ENCODE assay signal across 8 cellular contexts in the genomic region with DNA sequence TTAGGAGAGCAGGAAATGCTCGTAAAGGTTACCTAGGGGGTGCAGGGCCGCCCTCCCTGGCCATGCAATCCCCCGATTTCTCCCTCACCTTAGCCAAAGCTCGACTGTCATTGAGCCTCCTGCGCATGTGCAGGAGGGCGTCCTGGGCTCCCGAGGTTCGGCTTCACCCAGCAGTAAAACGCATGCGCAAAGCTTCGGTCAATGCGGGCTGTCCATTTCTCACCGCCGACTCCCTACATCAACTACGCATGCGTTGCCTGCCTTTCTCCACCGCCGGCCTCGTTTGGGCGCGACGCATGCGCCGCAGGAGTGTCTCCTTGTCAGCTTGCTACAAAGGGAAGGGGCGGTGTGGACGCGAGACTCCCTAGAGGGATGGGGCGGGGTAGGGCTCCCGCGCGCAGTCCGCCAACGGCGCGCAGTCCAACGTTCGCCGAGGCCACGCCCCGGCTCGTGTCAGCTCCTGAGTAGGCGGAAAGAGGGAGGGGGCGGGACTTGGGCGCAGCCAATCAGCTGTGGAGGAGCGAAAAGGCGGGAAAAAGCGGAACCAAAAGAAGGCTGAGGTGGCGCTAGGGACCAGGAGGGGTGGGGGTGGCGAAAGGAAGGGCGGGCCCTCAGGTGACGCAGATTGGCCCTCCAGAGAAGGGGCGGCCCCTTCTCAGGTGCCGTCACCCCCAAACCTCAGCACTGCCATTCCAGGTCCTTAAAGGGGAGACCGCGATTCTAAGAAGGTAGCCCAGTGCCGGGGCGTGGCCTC. TPM values are rescaled to one million over a fixed set of nuclear protein-coding genes. Genes with fewer than 3 reads are reported as not detected.
A peak's percentile ranks its signal among the peaks of the same experiment; 100 is the strongest.
DNase-seq lines count a peak whose midpoint lies in the region; ATAC-seq and TF ChIP-seq lines count a peak whose summit lies in the region.

A gene with protein sequence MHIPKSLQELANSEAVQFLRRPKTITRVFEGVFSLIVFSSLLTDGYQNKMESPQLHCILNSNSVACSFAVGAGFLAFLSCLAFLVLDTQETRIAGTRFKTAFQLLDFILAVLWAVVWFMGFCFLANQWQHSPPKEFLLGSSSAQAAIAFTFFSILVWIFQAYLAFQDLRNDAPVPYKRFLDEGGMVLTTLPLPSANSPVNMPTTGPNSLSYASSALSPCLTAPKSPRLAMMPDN (plus strand): TSS at position 558 of the 754 bp plus-strand sequence. CDS start 1,476 bp downstream, outside the sequence.
A gene (minus strand): TSS at position 131 of the 754 bp plus-strand sequence. CDS start 20 bp downstream, at position 111.

- H3K9ac ChIP-seq in KMS-11 (peak within 1 kb of the TSS; percentile 74), mucosa of stomach (ENCODE audit: low read length) (peak within 1 kb of the TSS; percentile 91)

- peak within 1 kb of the TSS; percentile 87 for H3K27ac Mint-ChIP-seq in activated T-cell treated with anti-CD3 and anti-CD28 coated beads, Interleukin-2, amount 50 U/mL, for 72 hours

- H2AFZ ChIP-seq in KMS-11 (ENCODE audit: low read depth) = peak within 1 kb of the TSS; percentile 78

- POLR2A ChIA-PET in Panc1 (lab: Charles Lee) = interaction anchor here (0.6 to 1.0 kb wide), 3 partner anchors 23 to 1351 kb away, joined by 3 to 13 read pairs (median 4); no protein-coding TSS in a partner anchor

- no TSS peak for BruUV-seq in Panc1 (replicated peaks; lab: Mats Ljungman, UMichigan)

- H3K79me2 ChIP-seq in KMS-11 (ENCODE audit: insufficient read depth, low read depth) = no peaks in the 10 kb centered on the region

- H3K4me1 ChIP-seq in KMS-11 (ENCODE audit: low read depth, poor library complexity, severe bottlenecking) (peaks cover 14% of the 10 kb centered on the region), Panc1 (ENCODE audit: control insufficient read depth, insufficient read depth, low read length) (no peaks in the 10 kb centered on the region; the same call in 1 of the 2 replicates), mucosa of stomach (ENCODE audit: control insufficient read depth, insufficient read depth, low read length) (peaks cover 25% of the 10 kb centered on the region)

- in situ Hi-C loops in Panc1 (cut with HindIII; ENCODE audit: low pct_unique_long_range_greater_than_20kb, low sequenced_read_pairs) = no loop called here

- ATAC-seq in GM21786 (IDR thresholded peaks at IDR 0.05; ENCODE audit: unreplicated experiment) (peak; percentile 78), Panc1 (peak; percentile 91), esophagus mucosa (peak; percentile 94)
- ATAC-seq in activated T-cell treated with anti-CD3 and anti-CD28 coated beads, Interleukin-2, amount 50 U/mL, for 72 hours (replicated peaks in 1 of 2) = peak; percentile 91

- peaks cover 0 to 1% of the 10 kb centered on the region in 2 donors for H3K36me3 Mint-ChIP-seq in activated T-cell treated with anti-CD3 and anti-CD28 coated beads, Interleukin-2, amount 50 U/mL, for 72 hours (ENCODE audit: insufficient read depth in 2 of 2)

- H3K4me1 Mint-ChIP-seq in activated T-cell treated with anti-CD3 and anti-CD28 coated beads, Interleukin-2, amount 50 U/mL, for 72 hours (ENCODE audit: low read depth) = peaks cover 13% of the 10 kb centered on the region

- peak within 1 kb of the TSS; percentile 91 to 93 for H3K4me3 Mint-ChIP-seq in activated T-cell treated with anti-CD3 and anti-CD28 coated beads, Interleukin-2, amount 50 U/mL, for 72 hours

- intact Hi-C loops in Panc1 (cut with micrococcal nuclease; ENCODE audit: unreplicated experiment) = no loop called here

- CTCF ChIA-PET in Panc1 (lab: Charles Lee) = interaction anchor here (0.7 kb wide), 1 partner anchor 24 kb away, joined by 6 read pairs; no protein-coding TSS in a partner anchor

- H3K36me3 ChIP-seq in KMS-11 (ENCODE audit: insufficient read depth) (no peaks in the 10 kb centered on the region), Panc1 (ENCODE audit: control insufficient read depth, insufficient read depth, low read length) (no peaks in the 10 kb centered on the region; the same call in 1 of the 2 replicates), mucosa of stomach (ENCODE audit: control insufficient read depth, insufficient read depth, low read length) (no peaks in the 10 kb centered on the region)

- no peaks in the 10 kb centered on the region for H3K27me3 Mint-ChIP-seq in activated T-cell treated with anti-CD3 and anti-CD28 coated beads, Interleukin-2, amount 50 U/mL, for 72 hours (ENCODE audit: low read depth)

- H3K4me3 ChIP-seq in KMS-11 (IDR thresholded peaks at IDR 0.05; ENCODE audit: insufficient read depth, low read depth, low read length) (no peak within 1 kb of the TSS), Panc1 (ENCODE audit: low read depth in 2 of 2, low read length in 2 of 2) (peak within 1 kb of the TSS; percentile 54 to 73), mucosa of stomach (ENCODE audit: low read length) (peak within 1 kb of the TSS; percentile 70)

- DNase-seq in DMS79 treated with DMSO at 0.1 percent for 48 hours (lab: John Stamatoyannopoulos, UW) (peak; percentile 97), Panc1 (ENCODE audit: low read depth, low spot score) (peak; percentile 90)
- DNase-seq in activated T-cell treated with anti-CD3 and anti-CD28 coated beads, Interleukin-2, amount 50 U/mL, for 72 hours = peak; percentile 98 to 99
- DNase-seq in stimulated activated CD8-positive, alpha-beta memory T cell treated with anti-CD3 and anti-CD28 coated beads, Interleukin-4, amount 100 ng/mL, for 48 hours = peak; percentile 96

- H3K9me3 Mint-ChIP-seq in activated T-cell treated with anti-CD3 and anti-CD28 coated beads, Interleukin-2, amount 50 U/mL, for 72 hours = no peaks in the 10 kb centered on the region

- TF ChIP-seq CTCF in KMS-11 (conservative IDR thresholded peaks at IDR 0.05; ENCODE audit: low read depth, low read length) (no peak), Panc1 (IDR thresholded peaks at IDR 0.05) (no peak)

- H4K20me1 ChIP-seq in KMS-11 (ENCODE audit: insufficient read depth) = no peaks in the 10 kb centered on the region

- H3K4me2 ChIP-seq in KMS-11 = peak within 1 kb of the TSS; percentile 99

- H3K27me3 ChIP-seq in KMS-11 (ENCODE audit: insufficient read depth, low read depth) (no peaks in the 10 kb centered on the region), Panc1 (ENCODE audit: control insufficient read depth, insufficient read depth, low read length) (no peaks in the 10 kb centered on the region), mucosa of stomach (ENCODE audit: control insufficient read depth, insufficient read depth, low read length) (no peaks in the 10 kb centered on the region)

- H3K27ac ChIP-seq in KMS-11 (peak within 1 kb of the TSS; percentile 83), Panc1 (ENCODE audit: low read length) (peak within 1 kb of the TSS; percentile 96)

- H3K9me3 ChIP-seq in Panc1 (ENCODE audit: control insufficient read depth, insufficient read depth, low read depth, low read length) (no peaks in the 10 kb centered on the region), mucosa of stomach (ENCODE audit: control insufficient read depth, low read length) (no peaks in the 10 kb centered on the region)

RNA-seq across cellular contexts. Expression of the first gene that starts in this region (rescaled TPM):
- total RNA-seq in Panc1 (2021; ENCODE audit: unreplicated experiment) = 0.39 TPM
- 1.0 TPM for polyA plus RNA-seq in Panc1 (2012; ENCODE audit: insufficient read length)
- total RNA-seq in activated T-cell treated with anti-CD3 and anti-CD28 coated beads, Interleukin-2, amount 50 U/mL, for 72 hours = under 1 TPM; 0.25 to 0.34 TPM
- not detected for total RNA-seq in esophagus mucosa

RNA-seq across cellular contexts. Expression of the second gene that starts in this region (rescaled TPM):
- total RNA-seq in Panc1 (2021; ENCODE audit: unreplicated experiment) (6.6 TPM), esophagus mucosa (5.5 TPM)
- polyA plus RNA-seq in Panc1 (2012; ENCODE audit: insufficient read length) = 6.2 TPM
- total RNA-seq in activated T-cell treated with anti-CD3 and anti-CD28 coated beads, Interleukin-2, amount 50 U/mL, for 72 hours = 10 to 100 TPM; 20.9 to 26.2 TPM
